Comparison of ENCODE assay signal across 5 cellular contexts in the genomic region with DNA sequence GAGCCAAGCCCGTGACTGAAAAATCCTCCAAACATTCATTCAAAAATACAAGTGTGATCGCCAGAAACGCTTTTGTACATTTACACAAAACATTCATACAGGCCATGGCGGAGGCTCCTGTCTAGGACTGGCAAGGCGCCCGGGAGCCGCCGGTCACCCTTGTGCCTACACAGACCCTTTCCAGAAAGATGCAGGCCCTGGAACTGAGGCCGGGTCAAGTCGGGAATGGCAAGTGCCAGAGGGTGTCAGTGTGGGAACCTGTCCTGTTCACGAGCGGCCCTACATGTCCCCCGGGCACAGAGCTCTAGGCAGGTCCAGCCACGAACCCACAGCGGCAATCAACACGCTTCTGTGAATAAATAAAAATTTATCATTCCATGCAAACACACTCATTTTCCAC. TPM values are rescaled to one million over a fixed set of nuclear protein-coding genes. Genes with fewer than 3 reads are reported as not detected.
"Had no signal": no experiment of that assay in that cellular context is flagged by ENCODE, and none has a peak within 500 bp of the region (broad histone marks: within the 10 kb centered on the region; RNA-seq: fewer than 3 reads in every experiment).

No MANE protein-coding gene starts in this region.

RNA-seq across cellular contexts. Expression of gene TP53TG3D, which starts 36.1 kb away (rescaled TPM):
- total RNA-seq: HT-29, IMR-90, NCI-H460, PC-9, SJSA1 had no signal
